Comparison of ENCODE assay signal across 19 cellular contexts in the genomic region with DNA sequence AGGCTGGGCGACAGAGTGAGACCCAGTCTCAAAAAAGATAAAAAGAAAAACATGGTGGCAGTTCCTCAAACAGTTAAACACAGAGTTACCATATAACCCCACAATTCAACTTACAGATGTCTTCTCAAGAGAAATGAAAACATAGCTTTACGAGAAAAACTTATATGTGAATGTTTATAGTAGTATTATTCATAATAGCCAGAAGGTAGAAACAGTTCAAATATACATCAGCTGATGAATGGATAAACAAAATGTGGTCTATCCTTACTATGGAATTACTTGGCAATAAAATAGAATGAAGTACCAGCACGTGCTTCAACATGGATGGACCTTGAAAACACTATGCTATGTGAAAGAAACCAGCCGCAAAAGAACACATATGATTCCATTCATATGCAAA.
"Had no signal": no experiment of that assay in that cellular context is flagged by ENCODE, and none has a peak within 500 bp of the region (broad histone marks: within the 10 kb centered on the region; RNA-seq: fewer than 3 reads in every experiment).

No MANE protein-coding gene starts in this region.

- H3K4me3 Mint-ChIP-seq: natural killer cell, neural crest cell, type B pancreatic cell had no signal

- H3K27ac ChIP-seq: dorsolateral prefrontal cortex, heart right ventricle, ovary, suprapubic skin had no signal

- H3K36me3 Mint-ChIP-seq: natural killer cell had no signal

- H3K9me3 Mint-ChIP-seq: natural killer cell, type B pancreatic cell had no signal

- H3K27me3 Mint-ChIP-seq: type B pancreatic cell had no signal

- H3K9me3 ChIP-seq: suprapubic skin, thyroid gland had no signal

- H3K27me3 ChIP-seq: dorsolateral prefrontal cortex, heart right ventricle, ovary, suprapubic skin, thyroid gland had no signal

- H3K27ac Mint-ChIP-seq: natural killer cell, type B pancreatic cell had no signal

- ATAC-seq: esophagus mucosa; heart right ventricle; left lobe of liver; natural killer cell; right cardiac atrium; stimulated activated naive CD8-positive, alpha-beta T cell treated with anti-CD3 and anti-CD28 coated beads, Interleukin-15, Interleukin-2, amounts not matched to agents 100 U/mL and 50 U/mL, for 24 hours had no signal

- H3K4me3 ChIP-seq: dorsolateral prefrontal cortex, heart right ventricle, ovary, suprapubic skin, thyroid gland had no signal

- DNase-seq: cortex of kidney; dorsolateral prefrontal cortex; effector memory CD4-positive, alpha-beta T cell; heart right ventricle; hypothalamus; mammary epithelial cell; natural killer cell; ovary; right cardiac atrium; small intestine; stimulated activated CD4-positive, alpha-beta T cell treated with anti-CD3 and anti-CD28 coated beads, Interleukin-12 subunit alpha, Interleukin-12 subunit beta, amount 100 ng/mL, for 4 hours; stimulated activated CD4-positive, alpha-beta T cell treated with anti-CD3 and anti-CD28 coated beads, Interleukin-2, amount 100 ng/mL, for 48 hours; stimulated activated naive CD8-positive, alpha-beta T cell treated with anti-CD3 and anti-CD28 coated beads, Interleukin-15, Interleukin-2, amounts not matched to agents 100 U/mL and 50 U/mL, for 24 hours; thyroid gland had no signal

- H3K36me3 ChIP-seq: heart right ventricle, ovary, suprapubic skin, thyroid gland had no signal
